26 cellular contexts compared by ENCODE assay signal in genomic region chr13:48842316-48842715, GRCh38.
"Had no signal": no experiment of that assay in that cellular context is flagged by ENCODE, and none has a peak within 500 bp of the region (broad histone marks: within the 10 kb centered on the region; RNA-seq: fewer than 3 reads in every experiment).

No MANE protein-coding gene starts in this region.

- H3K4me1 ChIP-seq: foreskin keratinocyte, gastroesophageal sphincter, left lung, pancreas, stomach had no signal

- H3K27me3 ChIP-seq: foreskin keratinocyte, gastroesophageal sphincter, heart left ventricle, left lung, pancreas, right lobe of liver, stomach, tibial artery had no signal

- H3K27ac Mint-ChIP-seq: endodermal cell; mesothelial cell of epicardium; naive thymus-derived CD8-positive, alpha-beta T cell; stimulated activated effector memory CD8-positive, alpha-beta T cell treated with anti-CD3 and anti-CD28 coated beads, Interleukin-12 subunit alpha, Interleukin-12 subunit beta, amount 100 ng/mL, for 72 hours; type B pancreatic cell had no signal

- H3K9me3 Mint-ChIP-seq: endodermal cell; mesothelial cell of epicardium; naive thymus-derived CD8-positive, alpha-beta T cell; stimulated activated effector memory CD8-positive, alpha-beta T cell treated with anti-CD3 and anti-CD28 coated beads, Interleukin-12 subunit alpha, Interleukin-12 subunit beta, amount 100 ng/mL, for 72 hours; type B pancreatic cell had no signal

- H3K27ac ChIP-seq: foreskin keratinocyte, gastroesophageal sphincter, hepatocyte, left lung, pancreas, right lobe of liver, stomach had no signal

- H3K4me1 Mint-ChIP-seq: mesothelial cell of epicardium; naive thymus-derived CD8-positive, alpha-beta T cell; stimulated activated effector memory CD8-positive, alpha-beta T cell treated with anti-CD3 and anti-CD28 coated beads, Interleukin-12 subunit alpha, Interleukin-12 subunit beta, amount 100 ng/mL, for 72 hours had no signal

- DNase-seq: cerebellar nuclear complex; cortex of kidney; effector CD8-positive, alpha-beta T cell; endodermal cell; erythroblast; foreskin keratinocyte; heart left ventricle; left cardiac atrium; left lung; mesenchymal stem cell; mucosa of descending colon; naive thymus-derived CD8-positive, alpha-beta T cell; occipital lobe; pancreas; right lobe of liver; stimulated activated CD4-positive, alpha-beta T cell treated with anti-CD3 and anti-CD28 coated beads, Interleukin-2, amount 100 ng/mL, for 24 hours; stimulated activated CD4-positive, alpha-beta T cell treated with anti-CD3 and anti-CD28 coated beads, Interleukin-4, amount 100 ng/mL, for 24 hours; stimulated activated naive CD4-positive, alpha-beta T cell treated with Interleukin-2 at 50 U/mL for 16 hours; stomach; tibial artery had no signal

- H3K36me3 Mint-ChIP-seq: mesothelial cell of epicardium; naive thymus-derived CD8-positive, alpha-beta T cell; stimulated activated effector memory CD8-positive, alpha-beta T cell treated with anti-CD3 and anti-CD28 coated beads, Interleukin-12 subunit alpha, Interleukin-12 subunit beta, amount 100 ng/mL, for 72 hours; type B pancreatic cell had no signal

- H3K4me3 Mint-ChIP-seq: endodermal cell; mesothelial cell of epicardium; naive thymus-derived CD8-positive, alpha-beta T cell; stimulated activated effector memory CD8-positive, alpha-beta T cell treated with anti-CD3 and anti-CD28 coated beads, Interleukin-12 subunit alpha, Interleukin-12 subunit beta, amount 100 ng/mL, for 72 hours; type B pancreatic cell had no signal

- H3K9me3 ChIP-seq: gastroesophageal sphincter, heart left ventricle, left lung, mucosa of descending colon, pancreas, right lobe of liver, stomach, tibial artery had no signal

- H2AFZ ChIP-seq: hepatocyte had no signal

- H3K36me3 ChIP-seq: gastroesophageal sphincter, heart left ventricle, left lung, pancreas, right lobe of liver, stomach, tibial artery had no signal

- H3K4me2 ChIP-seq: hepatocyte, smooth muscle cell had no signal

- H3K27me3 Mint-ChIP-seq: type B pancreatic cell had no signal

- ATAC-seq: foreskin keratinocyte; gastroesophageal sphincter; left cardiac atrium; left lung; mucosa of descending colon; naive thymus-derived CD8-positive, alpha-beta T cell; pancreas; stimulated activated effector memory CD8-positive, alpha-beta T cell treated with anti-CD3 and anti-CD28 coated beads, Interleukin-12 subunit alpha, Interleukin-12 subunit beta, amount 100 ng/mL, for 72 hours had no signal

- H3K4me3 ChIP-seq: gastroesophageal sphincter, heart left ventricle, hepatocyte, left lung, mucosa of descending colon, pancreas, right lobe of liver, smooth muscle cell, stomach, tibial artery had no signal

- H3K79me2 ChIP-seq: hepatocyte had no signal
